Comparison of ENCODE assay signal across 1 cellular context in the genomic region with DNA sequence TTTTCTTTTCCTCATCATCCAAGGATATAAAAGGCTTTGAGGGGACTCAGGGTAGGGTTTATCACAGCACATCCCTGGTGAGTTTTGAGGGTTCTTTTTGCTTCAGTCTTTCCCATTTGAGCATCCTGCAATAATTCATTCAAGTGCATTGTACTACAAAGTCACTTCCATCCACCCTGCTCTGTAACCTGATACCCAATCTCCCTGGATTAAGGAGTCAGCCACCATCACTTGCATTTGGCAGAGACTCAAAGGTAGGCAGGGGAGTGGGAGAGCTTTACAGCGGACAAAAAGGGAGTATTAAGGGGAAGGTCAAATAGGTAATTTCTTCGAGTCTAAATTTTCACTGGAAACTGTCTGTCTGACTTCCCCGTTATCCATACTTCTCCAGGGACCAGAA.
TF ChIP-seq lines count a peak whose summit lies in the region.

No MANE protein-coding gene starts in this region.

TF ChIP-seq in GM23338, 12 proteins besides CTCF, POLR2A, EP300 and RAD21 (continued from another document):
- TF ChIP-seq, protein P1, sequence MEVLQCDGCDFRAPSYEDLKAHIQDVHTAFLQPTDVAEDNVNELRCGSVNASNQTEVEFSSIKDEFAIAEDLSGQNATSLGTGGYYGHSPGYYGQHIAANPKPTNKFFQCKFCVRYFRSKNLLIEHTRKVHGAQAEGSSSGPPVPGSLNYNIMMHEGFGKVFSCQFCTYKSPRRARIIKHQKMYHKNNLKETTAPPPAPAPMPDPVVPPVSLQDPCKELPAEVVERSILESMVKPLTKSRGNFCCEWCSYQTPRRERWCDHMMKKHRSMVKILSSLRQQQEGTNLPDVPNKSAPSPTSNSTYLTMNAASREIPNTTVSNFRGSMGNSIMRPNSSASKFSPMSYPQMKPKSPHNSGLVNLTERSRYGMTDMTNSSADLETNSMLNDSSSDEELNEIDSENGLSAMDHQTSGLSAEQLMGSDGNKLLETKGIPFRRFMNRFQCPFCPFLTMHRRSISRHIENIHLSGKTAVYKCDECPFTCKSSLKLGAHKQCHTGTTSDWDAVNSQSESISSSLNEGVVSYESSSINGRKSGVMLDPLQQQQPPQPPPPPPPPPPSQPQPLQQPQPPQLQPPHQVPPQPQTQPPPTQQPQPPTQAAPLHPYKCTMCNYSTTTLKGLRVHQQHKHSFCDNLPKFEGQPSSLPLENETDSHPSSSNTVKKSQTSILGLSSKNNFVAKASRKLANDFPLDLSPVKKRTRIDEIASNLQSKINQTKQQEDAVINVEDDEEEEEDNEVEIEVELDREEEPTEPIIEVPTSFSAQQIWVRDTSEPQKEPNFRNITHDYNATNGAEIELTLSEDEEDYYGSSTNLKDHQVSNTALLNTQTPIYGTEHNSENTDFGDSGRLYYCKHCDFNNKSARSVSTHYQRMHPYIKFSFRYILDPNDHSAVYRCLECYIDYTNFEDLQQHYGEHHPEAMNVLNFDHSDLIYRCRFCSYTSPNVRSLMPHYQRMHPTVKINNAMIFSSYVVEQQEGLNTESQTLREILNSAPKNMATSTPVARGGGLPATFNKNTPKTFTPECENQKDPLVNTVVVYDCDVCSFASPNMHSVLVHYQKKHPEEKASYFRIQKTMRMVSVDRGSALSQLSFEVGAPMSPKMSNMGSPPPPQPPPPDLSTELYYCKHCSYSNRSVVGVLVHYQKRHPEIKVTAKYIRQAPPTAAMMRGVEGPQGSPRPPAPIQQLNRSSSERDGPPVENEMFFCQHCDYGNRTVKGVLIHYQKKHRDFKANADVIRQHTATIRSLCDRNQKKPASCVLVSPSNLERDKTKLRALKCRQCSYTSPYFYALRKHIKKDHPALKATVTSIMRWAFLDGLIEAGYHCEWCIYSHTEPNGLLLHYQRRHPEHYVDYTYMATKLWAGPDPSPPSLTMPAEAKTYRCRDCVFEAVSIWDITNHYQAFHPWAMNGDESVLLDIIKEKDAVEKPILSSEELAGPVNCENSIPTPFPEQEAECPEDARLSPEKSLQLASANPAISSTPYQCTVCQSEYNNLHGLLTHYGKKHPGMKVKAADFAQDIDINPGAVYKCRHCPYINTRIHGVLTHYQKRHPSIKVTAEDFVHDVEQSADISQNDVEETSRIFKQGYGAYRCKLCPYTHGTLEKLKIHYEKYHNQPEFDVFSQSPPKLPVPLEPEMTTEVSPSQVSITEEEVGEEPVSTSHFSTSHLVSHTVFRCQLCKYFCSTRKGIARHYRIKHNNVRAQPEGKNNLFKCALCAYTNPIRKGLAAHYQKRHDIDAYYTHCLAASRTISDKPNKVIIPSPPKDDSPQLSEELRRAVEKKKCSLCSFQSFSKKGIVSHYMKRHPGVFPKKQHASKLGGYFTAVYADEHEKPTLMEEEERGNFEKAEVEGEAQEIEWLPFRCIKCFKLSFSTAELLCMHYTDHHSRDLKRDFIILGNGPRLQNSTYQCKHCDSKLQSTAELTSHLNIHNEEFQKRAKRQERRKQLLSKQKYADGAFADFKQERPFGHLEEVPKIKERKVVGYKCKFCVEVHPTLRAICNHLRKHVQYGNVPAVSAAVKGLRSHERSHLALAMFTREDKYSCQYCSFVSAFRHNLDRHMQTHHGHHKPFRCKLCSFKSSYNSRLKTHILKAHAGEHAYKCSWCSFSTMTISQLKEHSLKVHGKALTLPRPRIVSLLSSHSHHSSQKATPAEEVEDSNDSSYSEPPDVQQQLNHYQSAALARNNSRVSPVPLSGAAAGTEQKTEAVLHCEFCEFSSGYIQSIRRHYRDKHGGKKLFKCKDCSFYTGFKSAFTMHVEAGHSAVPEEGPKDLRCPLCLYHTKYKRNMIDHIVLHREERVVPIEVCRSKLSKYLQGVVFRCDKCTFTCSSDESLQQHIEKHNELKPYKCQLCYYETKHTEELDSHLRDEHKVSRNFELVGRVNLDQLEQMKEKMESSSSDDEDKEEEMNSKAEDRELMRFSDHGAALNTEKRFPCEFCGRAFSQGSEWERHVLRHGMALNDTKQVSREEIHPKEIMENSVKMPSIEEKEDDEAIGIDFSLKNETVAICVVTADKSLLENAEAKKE (CRISPR knock-in tag; IDR thresholded peaks at IDR 0.05): no peak
- TF ChIP-seq, protein P2, sequence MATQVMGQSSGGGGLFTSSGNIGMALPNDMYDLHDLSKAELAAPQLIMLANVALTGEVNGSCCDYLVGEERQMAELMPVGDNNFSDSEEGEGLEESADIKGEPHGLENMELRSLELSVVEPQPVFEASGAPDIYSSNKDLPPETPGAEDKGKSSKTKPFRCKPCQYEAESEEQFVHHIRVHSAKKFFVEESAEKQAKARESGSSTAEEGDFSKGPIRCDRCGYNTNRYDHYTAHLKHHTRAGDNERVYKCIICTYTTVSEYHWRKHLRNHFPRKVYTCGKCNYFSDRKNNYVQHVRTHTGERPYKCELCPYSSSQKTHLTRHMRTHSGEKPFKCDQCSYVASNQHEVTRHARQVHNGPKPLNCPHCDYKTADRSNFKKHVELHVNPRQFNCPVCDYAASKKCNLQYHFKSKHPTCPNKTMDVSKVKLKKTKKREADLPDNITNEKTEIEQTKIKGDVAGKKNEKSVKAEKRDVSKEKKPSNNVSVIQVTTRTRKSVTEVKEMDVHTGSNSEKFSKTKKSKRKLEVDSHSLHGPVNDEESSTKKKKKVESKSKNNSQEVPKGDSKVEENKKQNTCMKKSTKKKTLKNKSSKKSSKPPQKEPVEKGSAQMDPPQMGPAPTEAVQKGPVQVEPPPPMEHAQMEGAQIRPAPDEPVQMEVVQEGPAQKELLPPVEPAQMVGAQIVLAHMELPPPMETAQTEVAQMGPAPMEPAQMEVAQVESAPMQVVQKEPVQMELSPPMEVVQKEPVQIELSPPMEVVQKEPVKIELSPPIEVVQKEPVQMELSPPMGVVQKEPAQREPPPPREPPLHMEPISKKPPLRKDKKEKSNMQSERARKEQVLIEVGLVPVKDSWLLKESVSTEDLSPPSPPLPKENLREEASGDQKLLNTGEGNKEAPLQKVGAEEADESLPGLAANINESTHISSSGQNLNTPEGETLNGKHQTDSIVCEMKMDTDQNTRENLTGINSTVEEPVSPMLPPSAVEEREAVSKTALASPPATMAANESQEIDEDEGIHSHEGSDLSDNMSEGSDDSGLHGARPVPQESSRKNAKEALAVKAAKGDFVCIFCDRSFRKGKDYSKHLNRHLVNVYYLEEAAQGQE (IDR thresholded peaks at IDR 0.05; ENCODE audit: unreplicated experiment): no peak
- no peak for TF ChIP-seq JUNB (IDR thresholded peaks at IDR 0.05; ENCODE audit: unreplicated experiment)
- no peak for TF ChIP-seq EZH2 (IDR thresholded peaks at IDR 0.05; ENCODE audit: low read depth, unreplicated experiment)
